In the genomic region with DNA sequence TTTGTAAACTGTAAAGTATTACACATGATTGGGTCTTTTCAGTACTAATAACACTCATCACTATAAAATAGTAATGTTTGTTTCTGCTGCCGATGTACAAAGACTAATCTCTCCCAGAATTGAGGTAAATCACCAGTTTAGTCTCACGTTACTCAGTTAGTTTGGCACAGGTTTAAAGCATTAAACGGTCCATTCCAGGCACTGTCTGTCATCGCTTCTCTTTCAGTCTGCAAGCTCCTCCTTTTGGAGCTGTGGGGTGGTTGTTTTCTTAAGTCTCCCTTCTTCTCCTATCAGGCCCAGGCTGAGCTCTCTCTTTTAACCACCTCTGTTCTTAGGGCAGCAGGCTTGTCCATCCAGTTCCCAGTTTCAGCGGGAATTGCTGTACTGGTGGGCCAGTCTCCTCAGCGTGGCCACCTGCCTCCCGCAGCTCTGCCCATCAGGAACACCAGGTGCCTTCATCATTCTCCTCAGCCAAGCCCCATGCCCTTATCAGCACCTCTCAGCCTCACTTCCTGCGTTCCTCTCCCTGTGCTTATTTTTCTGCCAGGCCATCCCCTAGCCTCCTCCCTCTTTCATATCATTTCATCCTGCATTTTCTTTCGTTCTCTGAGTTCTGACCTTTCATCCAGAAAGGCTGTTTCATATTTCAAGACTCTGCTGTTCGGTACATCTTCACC, we compare ENCODE assay signal across 1 cellular context.
TF ChIP-seq lines count a peak whose summit lies in the region.

No MANE protein-coding gene starts in this region.

TF ChIP-seq in IMR-90, 13 proteins besides CTCF, POLR2A, EP300 and RAD21 (continued from another document):
- TF ChIP-seq, protein P1, sequence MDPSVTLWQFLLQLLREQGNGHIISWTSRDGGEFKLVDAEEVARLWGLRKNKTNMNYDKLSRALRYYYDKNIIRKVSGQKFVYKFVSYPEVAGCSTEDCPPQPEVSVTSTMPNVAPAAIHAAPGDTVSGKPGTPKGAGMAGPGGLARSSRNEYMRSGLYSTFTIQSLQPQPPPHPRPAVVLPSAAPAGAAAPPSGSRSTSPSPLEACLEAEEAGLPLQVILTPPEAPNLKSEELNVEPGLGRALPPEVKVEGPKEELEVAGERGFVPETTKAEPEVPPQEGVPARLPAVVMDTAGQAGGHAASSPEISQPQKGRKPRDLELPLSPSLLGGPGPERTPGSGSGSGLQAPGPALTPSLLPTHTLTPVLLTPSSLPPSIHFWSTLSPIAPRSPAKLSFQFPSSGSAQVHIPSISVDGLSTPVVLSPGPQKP (IDR thresholded peaks at IDR 0.05; ENCODE audit: borderline replicate concordance, low read depth, low read length) = no peak
- TF ChIP-seq, protein P2, sequence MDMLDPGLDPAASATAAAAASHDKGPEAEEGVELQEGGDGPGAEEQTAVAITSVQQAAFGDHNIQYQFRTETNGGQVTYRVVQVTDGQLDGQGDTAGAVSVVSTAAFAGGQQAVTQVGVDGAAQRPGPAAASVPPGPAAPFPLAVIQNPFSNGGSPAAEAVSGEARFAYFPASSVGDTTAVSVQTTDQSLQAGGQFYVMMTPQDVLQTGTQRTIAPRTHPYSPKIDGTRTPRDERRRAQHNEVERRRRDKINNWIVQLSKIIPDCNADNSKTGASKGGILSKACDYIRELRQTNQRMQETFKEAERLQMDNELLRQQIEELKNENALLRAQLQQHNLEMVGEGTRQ (IDR thresholded peaks at IDR 0.05; ENCODE audit: low read depth, low read length) = no peak
